2 cellular contexts compared by ENCODE assay signal in the genomic region with DNA sequence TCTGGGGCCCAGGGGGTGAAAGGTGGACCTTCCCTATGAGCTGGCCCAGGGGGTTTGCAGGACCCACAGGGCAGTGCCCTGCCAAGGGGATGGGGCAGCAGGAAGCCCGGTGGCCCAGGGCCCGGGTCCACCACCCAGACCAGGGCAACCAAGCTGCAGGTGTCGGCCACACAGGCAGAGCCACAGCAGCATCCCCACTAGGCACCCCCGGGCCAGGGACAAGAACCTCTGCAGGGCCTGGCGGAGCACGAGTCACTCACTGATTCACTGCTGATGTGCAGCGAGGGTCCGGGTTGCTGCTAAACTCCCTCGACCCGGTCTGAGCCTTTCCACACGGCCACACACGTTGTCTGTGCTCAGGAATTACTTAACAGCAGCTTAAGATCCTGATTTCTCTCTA.
A peak's percentile ranks its signal among the peaks of the same experiment; 100 is the strongest.
TF ChIP-seq lines count a peak whose summit lies in the region.

No MANE protein-coding gene starts in this region.

TF ChIP-seq in HEK293, 187 proteins besides CTCF, POLR2A, EP300 and RAD21:
- no peak for TF ChIP-seq ZNF214 (tag by site-specific recombination; IDR thresholded peaks at IDR 0.05; ENCODE audit: borderline replicate concordance)
- TF ChIP-seq ZIC2 (tag by site-specific recombination; IDR thresholded peaks at IDR 0.05) = peak; percentile 50
- TF ChIP-seq ZBTB49 (tag by site-specific recombination; IDR thresholded peaks at IDR 0.05; ENCODE audit: low read depth) = no peak
- TF ChIP-seq PRDM6 (tag by site-specific recombination; IDR thresholded peaks at IDR 0.05) = no peak
- TF ChIP-seq ZFP3 (tag by site-specific recombination; IDR thresholded peaks at IDR 0.05; ENCODE audit: low read depth) = no peak
- no peak for TF ChIP-seq KLF10 (tag by site-specific recombination; IDR thresholded peaks at IDR 0.05)
- TF ChIP-seq ZNF600 (tag by site-specific recombination; IDR thresholded peaks at IDR 0.05) = peak; percentile 62
- peak; percentile 45 for TF ChIP-seq GLIS1 (tag by site-specific recombination; IDR thresholded peaks at IDR 0.05)
- TF ChIP-seq ZFP37 (tag by site-specific recombination; IDR thresholded peaks at IDR 0.05) = no peak
- peak; percentile 37; the same call in 1 of the 2 replicates for TF ChIP-seq GLIS2 (tag by site-specific recombination; IDR thresholded peaks at IDR 0.05)
- TF ChIP-seq ZNF776 (tag by site-specific recombination; IDR thresholded peaks at IDR 0.05; ENCODE audit: borderline replicate concordance) = no peak

TF ChIP-seq in K562, 482 proteins besides CTCF, POLR2A, EP300 and RAD21:
- TF ChIP-seq NR3C1 (CRISPR knock-in tag; IDR thresholded peaks at IDR 0.05) (no peak), POLR2G (IDR thresholded peaks at IDR 0.05; ENCODE audit: low read depth, low read length) (peak; percentile 37; the same call in 1 of the 2 replicates)
